Comparison of ENCODE assay signal across 1 cellular context in the genomic region with DNA sequence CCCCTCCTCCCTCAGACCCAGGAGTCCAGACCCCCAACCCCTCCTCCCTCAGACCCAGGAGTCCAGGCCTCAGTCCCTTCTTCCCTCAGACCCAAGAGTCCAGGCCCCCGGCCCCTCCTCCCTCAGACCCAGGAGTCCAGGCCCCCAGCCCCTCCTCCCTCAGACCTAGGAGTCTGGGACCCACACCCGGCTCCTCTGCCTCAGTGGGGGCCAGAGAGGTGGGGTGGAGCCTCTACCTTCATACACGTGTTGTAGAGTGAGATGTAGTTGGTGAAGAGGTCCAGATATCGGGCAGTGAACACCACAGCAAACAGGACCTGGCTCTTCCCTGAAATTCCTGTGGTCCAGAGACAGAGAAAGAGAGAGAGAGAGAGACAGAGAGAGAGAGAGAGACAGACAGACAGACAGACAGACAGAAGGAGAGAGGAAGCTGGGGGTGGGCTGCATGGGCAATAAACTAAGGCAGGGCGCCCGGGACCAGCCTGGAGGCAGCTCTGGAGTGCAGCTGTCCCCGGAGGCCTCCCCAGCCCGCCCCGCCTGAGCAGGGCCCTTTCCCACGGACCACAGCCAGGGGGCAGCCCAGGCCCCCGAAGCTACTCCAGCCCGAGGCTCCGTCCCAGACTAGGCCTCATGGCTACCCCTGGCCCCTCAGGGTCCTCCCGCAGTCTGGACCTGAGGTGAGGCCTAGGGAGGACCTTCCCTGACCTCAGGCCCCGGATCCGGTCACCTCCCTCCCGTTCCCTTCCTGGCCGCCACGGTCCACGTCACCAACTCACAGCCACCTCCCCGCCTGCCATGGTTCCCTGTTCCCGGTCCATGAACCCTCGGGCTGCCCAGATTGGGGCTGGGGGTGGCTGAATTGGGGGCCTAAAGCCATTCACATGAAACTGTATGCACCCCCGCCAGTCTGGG.
A peak's percentile ranks its signal among the peaks of the same experiment; 100 is the strongest.
TF ChIP-seq lines count a peak whose summit lies in the region.

No MANE protein-coding gene starts in this region.

TF ChIP-seq in HepG2, 621 proteins besides CTCF, POLR2A, EP300 and RAD21 (continued from another document and continues in another):
- TF ChIP-seq, protein P1, sequence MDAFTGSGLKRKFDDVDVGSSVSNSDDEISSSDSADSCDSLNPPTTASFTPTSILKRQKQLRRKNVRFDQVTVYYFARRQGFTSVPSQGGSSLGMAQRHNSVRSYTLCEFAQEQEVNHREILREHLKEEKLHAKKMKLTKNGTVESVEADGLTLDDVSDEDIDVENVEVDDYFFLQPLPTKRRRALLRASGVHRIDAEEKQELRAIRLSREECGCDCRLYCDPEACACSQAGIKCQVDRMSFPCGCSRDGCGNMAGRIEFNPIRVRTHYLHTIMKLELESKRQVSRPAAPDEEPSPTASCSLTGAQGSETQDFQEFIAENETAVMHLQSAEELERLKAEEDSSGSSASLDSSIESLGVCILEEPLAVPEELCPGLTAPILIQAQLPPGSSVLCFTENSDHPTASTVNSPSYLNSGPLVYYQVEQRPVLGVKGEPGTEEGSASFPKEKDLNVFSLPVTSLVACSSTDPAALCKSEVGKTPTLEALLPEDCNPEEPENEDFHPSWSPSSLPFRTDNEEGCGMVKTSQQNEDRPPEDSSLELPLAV (CRISPR knock-in tag; conservative IDR thresholded peaks at IDR 0.05; ENCODE audit: low read depth) = no peak
- TF ChIP-seq CCAR2 (optimal IDR thresholded peaks at IDR 0.05; ENCODE audit: low read depth, low read length) (no peak), XRCC5 (optimal IDR thresholded peaks at IDR 0.05; ENCODE audit: low read length) (peak; percentile 55), ASH2L (IDR thresholded peaks at IDR 0.05; ENCODE audit: insufficient read length, low read depth, low read length) (no peak), ZNF207 (IDR thresholded peaks at IDR 0.05; ENCODE audit: borderline replicate concordance) (no peak), ZNF343 (CRISPR knock-in tag; IDR thresholded peaks at IDR 0.05) (peak; percentile 67; the same call in 1 of the 2 replicates), TRIM24 (CRISPR knock-in tag; IDR thresholded peaks at IDR 0.05) (no peak), NFRKB (IDR thresholded peaks at IDR 0.05) (no peak), ZNF441 (CRISPR knock-in tag; IDR thresholded peaks at IDR 0.05; ENCODE audit: borderline replicate concordance) (no peak; the same call in 1 of the 2 replicates), ZFYVE20 (CRISPR knock-in tag; IDR thresholded peaks at IDR 0.05; ENCODE audit: borderline replicate concordance, low read depth) (no peak), ZNF282 (IDR thresholded peaks at IDR 0.05; ENCODE audit: partially characterized antibody) (no peak), ZNF138 (CRISPR knock-in tag; IDR thresholded peaks at IDR 0.05; ENCODE audit: low read depth) (no peak), ZFP36 (IDR thresholded peaks at IDR 0.05; ENCODE audit: borderline replicate concordance, low read depth, low read length, partially characterized antibody) (no peak), RBM39 (IDR thresholded peaks at IDR 0.05; ENCODE audit: low read depth, low read length, poor library complexity, severe bottlenecking) (peak; percentile 61), HDAC6 (IDR thresholded peaks at IDR 0.05; ENCODE audit: low read depth, low read length) (no peak), HNF4A (CRISPR knock-in tag; IDR thresholded peaks at IDR 0.05) (peak; percentile 33; the same call in 1 of the 2 replicates), ZNF337 (CRISPR knock-in tag; IDR thresholded peaks at IDR 0.05; ENCODE audit: borderline replicate concordance, low read depth) (no peak), BHLHE40 (IDR thresholded peaks at IDR 0.05; ENCODE audit: low read length) (no peak), ZNF724P (CRISPR knock-in tag; IDR thresholded peaks at IDR 0.05; ENCODE audit: borderline replicate concordance) (no peak), KAT8 (CRISPR knock-in tag; IDR thresholded peaks at IDR 0.05) (peak; percentile 63), HNRNPUL1 (IDR thresholded peaks at IDR 0.05; ENCODE audit: low read depth, low read length) (no peak), MTA3 (CRISPR knock-in tag; IDR thresholded peaks at IDR 0.05) (no peak), HIVEP1 (CRISPR knock-in tag; IDR thresholded peaks at IDR 0.05) (no peak), ESRRA (CRISPR knock-in tag; IDR thresholded peaks at IDR 0.05; ENCODE audit: low read depth) (no peak), DR1 (CRISPR knock-in tag; IDR thresholded peaks at IDR 0.05) (no peak), ZNF501 (CRISPR knock-in tag; IDR thresholded peaks at IDR 0.05) (peak; percentile 41; the same call in 1 of the 2 replicates)
- TF ChIP-seq, protein P2, sequence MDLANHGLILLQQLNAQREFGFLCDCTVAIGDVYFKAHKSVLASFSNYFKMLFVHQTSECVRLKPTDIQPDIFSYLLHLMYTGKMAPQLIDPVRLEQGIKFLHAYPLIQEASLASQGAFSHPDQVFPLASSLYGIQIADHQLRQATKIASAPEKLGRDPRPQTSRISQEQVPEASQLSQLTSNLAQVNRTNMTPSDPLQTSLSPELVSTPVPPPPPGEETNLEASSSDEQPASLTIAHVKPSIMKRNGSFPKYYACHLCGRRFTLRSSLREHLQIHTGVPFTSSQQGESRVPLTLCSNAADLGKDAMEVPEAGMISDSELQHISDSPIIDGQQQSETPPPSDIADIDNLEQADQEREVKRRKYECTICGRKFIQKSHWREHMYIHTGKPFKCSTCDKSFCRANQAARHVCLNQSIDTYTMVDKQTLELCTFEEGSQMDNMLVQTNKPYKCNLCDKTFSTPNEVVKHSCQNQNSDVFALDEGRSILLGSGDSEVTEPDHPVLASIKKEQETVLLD (CRISPR knock-in tag; IDR thresholded peaks at IDR 0.05; ENCODE audit: low read depth) = no peak
- TF ChIP-seq, protein P3, sequence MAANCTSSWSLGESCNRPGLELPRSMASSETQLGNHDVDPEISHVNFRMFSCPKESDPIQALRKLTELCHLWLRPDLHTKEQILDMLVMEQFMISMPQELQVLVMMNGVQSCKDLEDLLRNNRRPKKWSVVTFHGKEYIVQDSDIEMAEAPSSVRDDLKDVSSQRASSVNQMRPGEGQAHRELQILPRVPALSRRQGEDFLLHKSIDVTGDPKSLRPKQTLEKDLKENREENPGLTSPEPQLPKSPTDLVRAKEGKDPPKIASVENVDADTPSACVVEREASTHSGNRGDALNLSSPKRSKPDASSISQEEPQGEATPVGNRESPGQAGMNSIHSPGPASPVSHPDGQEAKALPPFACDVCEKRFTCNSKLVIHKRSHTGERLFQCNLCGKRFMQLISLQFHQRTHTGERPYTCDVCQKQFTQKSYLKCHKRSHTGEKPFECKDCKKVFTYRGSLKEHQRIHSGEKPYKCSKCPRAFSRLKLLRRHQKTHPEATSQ (CRISPR knock-in tag; IDR thresholded peaks at IDR 0.05; ENCODE audit: borderline replicate concordance) = no peak
- TF ChIP-seq, protein P4, sequence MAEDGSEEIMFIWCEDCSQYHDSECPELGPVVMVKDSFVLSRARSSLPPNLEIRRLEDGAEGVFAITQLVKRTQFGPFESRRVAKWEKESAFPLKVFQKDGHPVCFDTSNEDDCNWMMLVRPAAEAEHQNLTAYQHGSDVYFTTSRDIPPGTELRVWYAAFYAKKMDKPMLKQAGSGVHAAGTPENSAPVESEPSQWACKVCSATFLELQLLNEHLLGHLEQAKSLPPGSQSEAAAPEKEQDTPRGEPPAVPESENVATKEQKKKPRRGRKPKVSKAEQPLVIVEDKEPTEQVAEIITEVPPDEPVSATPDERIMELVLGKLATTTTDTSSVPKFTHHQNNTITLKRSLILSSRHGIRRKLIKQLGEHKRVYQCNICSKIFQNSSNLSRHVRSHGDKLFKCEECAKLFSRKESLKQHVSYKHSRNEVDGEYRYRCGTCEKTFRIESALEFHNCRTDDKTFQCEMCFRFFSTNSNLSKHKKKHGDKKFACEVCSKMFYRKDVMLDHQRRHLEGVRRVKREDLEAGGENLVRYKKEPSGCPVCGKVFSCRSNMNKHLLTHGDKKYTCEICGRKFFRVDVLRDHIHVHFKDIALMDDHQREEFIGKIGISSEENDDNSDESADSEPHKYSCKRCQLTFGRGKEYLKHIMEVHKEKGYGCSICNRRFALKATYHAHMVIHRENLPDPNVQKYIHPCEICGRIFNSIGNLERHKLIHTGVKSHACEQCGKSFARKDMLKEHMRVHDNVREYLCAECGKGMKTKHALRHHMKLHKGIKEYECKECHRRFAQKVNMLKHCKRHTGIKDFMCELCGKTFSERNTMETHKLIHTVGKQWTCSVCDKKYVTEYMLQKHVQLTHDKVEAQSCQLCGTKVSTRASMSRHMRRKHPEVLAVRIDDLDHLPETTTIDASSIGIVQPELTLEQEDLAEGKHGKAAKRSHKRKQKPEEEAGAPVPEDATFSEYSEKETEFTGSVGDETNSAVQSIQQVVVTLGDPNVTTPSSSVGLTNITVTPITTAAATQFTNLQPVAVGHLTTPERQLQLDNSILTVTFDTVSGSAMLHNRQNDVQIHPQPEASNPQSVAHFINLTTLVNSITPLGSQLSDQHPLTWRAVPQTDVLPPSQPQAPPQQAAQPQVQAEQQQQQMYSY (CRISPR knock-in tag; IDR thresholded peaks at IDR 0.05) = no peak
- TF ChIP-seq, protein P5, sequence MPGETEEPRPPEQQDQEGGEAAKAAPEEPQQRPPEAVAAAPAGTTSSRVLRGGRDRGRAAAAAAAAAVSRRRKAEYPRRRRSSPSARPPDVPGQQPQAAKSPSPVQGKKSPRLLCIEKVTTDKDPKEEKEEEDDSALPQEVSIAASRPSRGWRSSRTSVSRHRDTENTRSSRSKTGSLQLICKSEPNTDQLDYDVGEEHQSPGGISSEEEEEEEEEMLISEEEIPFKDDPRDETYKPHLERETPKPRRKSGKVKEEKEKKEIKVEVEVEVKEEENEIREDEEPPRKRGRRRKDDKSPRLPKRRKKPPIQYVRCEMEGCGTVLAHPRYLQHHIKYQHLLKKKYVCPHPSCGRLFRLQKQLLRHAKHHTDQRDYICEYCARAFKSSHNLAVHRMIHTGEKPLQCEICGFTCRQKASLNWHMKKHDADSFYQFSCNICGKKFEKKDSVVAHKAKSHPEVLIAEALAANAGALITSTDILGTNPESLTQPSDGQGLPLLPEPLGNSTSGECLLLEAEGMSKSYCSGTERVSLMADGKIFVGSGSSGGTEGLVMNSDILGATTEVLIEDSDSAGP (CRISPR knock-in tag; IDR thresholded peaks at IDR 0.05; ENCODE audit: borderline replicate concordance) = peak; percentile 77
- TF ChIP-seq, protein P6, sequence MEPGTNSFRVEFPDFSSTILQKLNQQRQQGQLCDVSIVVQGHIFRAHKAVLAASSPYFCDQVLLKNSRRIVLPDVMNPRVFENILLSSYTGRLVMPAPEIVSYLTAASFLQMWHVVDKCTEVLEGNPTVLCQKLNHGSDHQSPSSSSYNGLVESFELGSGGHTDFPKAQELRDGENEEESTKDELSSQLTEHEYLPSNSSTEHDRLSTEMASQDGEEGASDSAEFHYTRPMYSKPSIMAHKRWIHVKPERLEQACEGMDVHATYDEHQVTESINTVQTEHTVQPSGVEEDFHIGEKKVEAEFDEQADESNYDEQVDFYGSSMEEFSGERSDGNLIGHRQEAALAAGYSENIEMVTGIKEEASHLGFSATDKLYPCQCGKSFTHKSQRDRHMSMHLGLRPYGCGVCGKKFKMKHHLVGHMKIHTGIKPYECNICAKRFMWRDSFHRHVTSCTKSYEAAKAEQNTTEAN (CRISPR knock-in tag; conservative IDR thresholded peaks at IDR 0.05) = no peak; the same call in 1 of the 2 replicates
- TF ChIP-seq, protein P7, sequence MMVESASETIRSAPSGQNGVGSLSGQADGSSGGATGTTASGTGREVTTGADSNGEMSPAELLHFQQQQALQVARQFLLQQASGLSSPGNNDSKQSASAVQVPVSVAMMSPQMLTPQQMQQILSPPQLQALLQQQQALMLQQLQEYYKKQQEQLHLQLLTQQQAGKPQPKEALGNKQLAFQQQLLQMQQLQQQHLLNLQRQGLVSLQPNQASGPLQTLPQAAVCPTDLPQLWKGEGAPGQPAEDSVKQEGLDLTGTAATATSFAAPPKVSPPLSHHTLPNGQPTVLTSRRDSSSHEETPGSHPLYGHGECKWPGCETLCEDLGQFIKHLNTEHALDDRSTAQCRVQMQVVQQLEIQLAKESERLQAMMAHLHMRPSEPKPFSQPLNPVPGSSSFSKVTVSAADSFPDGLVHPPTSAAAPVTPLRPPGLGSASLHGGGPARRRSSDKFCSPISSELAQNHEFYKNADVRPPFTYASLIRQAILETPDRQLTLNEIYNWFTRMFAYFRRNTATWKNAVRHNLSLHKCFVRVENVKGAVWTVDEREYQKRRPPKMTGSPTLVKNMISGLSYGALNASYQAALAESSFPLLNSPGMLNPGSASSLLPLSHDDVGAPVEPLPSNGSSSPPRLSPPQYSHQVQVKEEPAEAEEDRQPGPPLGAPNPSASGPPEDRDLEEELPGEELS (CRISPR knock-in tag; IDR thresholded peaks at IDR 0.05) = no peak
- TF ChIP-seq, protein P8, sequence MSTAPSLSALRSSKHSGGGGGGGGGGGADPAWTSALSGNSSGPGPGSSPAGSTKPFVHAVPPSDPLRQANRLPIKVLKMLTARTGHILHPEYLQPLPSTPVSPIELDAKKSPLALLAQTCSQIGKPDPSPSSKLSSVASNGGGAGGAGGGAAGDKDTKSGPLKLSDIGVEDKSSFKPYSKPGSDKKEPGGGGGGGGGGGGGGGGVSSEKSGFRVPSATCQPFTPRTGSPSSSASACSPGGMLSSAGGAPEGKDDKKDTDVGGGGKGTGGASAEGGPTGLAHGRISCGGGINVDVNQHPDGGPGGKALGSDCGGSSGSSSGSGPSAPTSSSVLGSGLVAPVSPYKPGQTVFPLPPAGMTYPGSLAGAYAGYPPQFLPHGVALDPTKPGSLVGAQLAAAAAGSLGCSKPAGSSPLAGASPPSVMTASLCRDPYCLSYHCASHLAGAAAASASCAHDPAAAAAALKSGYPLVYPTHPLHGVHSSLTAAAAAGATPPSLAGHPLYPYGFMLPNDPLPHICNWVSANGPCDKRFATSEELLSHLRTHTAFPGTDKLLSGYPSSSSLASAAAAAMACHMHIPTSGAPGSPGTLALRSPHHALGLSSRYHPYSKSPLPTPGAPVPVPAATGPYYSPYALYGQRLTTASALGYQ (CRISPR knock-in tag; IDR thresholded peaks at IDR 0.05) = 0 out of 2 replicates have a peak, but pooled peaks have one; percentile 36
- TF ChIP-seq, protein P9, sequence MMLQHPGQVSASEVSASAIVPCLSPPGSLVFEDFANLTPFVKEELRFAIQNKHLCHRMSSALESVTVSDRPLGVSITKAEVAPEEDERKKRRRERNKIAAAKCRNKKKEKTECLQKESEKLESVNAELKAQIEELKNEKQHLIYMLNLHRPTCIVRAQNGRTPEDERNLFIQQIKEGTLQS (CRISPR knock-in tag; IDR thresholded peaks at IDR 0.05) = no peak
- TF ChIP-seq, protein P10, sequence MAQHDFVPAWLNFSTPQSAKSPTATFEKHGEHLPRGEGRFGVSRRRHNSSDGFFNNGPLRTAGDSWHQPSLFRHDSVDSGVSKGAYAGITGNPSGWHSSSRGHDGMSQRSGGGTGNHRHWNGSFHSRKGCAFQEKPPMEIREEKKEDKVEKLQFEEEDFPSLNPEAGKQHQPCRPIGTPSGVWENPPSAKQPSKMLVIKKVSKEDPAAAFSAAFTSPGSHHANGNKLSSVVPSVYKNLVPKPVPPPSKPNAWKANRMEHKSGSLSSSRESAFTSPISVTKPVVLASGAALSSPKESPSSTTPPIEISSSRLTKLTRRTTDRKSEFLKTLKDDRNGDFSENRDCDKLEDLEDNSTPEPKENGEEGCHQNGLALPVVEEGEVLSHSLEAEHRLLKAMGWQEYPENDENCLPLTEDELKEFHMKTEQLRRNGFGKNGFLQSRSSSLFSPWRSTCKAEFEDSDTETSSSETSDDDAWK (CRISPR knock-in tag; IDR thresholded peaks at IDR 0.05) = no peak
- TF ChIP-seq, protein P11, sequence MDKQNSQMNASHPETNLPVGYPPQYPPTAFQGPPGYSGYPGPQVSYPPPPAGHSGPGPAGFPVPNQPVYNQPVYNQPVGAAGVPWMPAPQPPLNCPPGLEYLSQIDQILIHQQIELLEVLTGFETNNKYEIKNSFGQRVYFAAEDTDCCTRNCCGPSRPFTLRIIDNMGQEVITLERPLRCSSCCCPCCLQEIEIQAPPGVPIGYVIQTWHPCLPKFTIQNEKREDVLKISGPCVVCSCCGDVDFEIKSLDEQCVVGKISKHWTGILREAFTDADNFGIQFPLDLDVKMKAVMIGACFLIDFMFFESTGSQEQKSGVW (CRISPR knock-in tag; IDR thresholded peaks at IDR 0.05; ENCODE audit: borderline replicate concordance) = no peak; the same call in 1 of the 2 replicates
